ENCODE assay signal across 33 cellular contexts in genomic region chr9:69446496-69446895, GRCh38.
"Had no signal": no experiment of that assay in that cellular context is flagged by ENCODE, and none has a peak within 500 bp of the region (broad histone marks: within the 10 kb centered on the region; RNA-seq: fewer than 3 reads in every experiment).

No MANE protein-coding gene starts in this region.

- H3K4me3 Mint-ChIP-seq: activated B cell treated with CpG ODN at 0.5 μM for 24 hours; activated CD4-positive, alpha-beta memory T cell treated with anti-CD3 and anti-CD28 coated beads, Interleukin-2, amount 10 ng/mL, durations not matched to agents 7 days and 5 days; activated CD8-positive, alpha-beta memory T cell treated with anti-CD3 and anti-CD28 coated beads, Interleukin-2, amount 10 ng/mL, durations not matched to agents 7 days and 5 days; activated naive CD4-positive, alpha-beta T cell treated with anti-CD3 and anti-CD28 coated beads, Interleukin-2, amount 50 U/mL, for 24 hours; activated naive CD8-positive, alpha-beta T cell treated with anti-CD3 and anti-CD28 coated beads, Interleukin-2, amount 10 ng/mL, durations not matched to agents 7 days and 5 days; activated T-cell treated with anti-CD3 and anti-CD28 coated beads, Interleukin-2, amount 50 U/mL, for 24 hours had no signal

- DNase-seq: activated B cell treated with CpG ODN at 0.5 μM for 24 hours; activated CD4-positive, alpha-beta memory T cell treated with anti-CD3 and anti-CD28 coated beads, Interleukin-2, amount 10 ng/mL, durations not matched to agents 7 days and 5 days; activated CD4-positive, alpha-beta T cell treated with anti-CD3 and anti-CD28 coated beads for 1 hour; activated CD4-positive, alpha-beta T cell treated with anti-CD3 and anti-CD28 coated beads for 48 hours; activated CD8-positive, alpha-beta memory T cell treated with anti-CD3 and anti-CD28 coated beads for 24 hours; activated CD8-positive, alpha-beta memory T cell treated with anti-CD3 and anti-CD28 coated beads, Interleukin-2, amount 10 ng/mL, durations not matched to agents 7 days and 5 days; activated gamma-delta T cell; activated naive CD4-positive, alpha-beta T cell treated with Interleukin-2 at 50 U/mL for 16 hours; activated naive CD8-positive, alpha-beta T cell treated with anti-CD3 and anti-CD28 coated beads, Interleukin-2, amount 10 ng/mL, durations not matched to agents 7 days and 5 days; activated T-cell treated with anti-CD3 and anti-CD28 coated beads, Interleukin-2, amount 50 U/mL, for 24 hours; amygdala; Kasumi-1; KG1; MM.1S; MV-4-11; NCI-H1092 treated with DMSO at 0.1 percent for 48 hours; NCI-H1417; NCI-H146; NCI-H187; NCI-H2029 treated with DMSO at 0.1 percent for 48 hours; NCI-H2107; NCI-H2171; NCI-H510A; NCI-H526; NCI-H748 treated with DMSO at 0.1 percent for 48 hours; PC-9; SIG-M5; T1000 had no signal

- H3K9me3 Mint-ChIP-seq: activated CD4-positive, alpha-beta memory T cell treated with anti-CD3 and anti-CD28 coated beads, Interleukin-2, amount 10 ng/mL, durations not matched to agents 7 days and 5 days; activated naive CD4-positive, alpha-beta T cell treated with anti-CD3 and anti-CD28 coated beads, Interleukin-2, amount 50 U/mL, for 24 hours; activated naive CD8-positive, alpha-beta T cell treated with anti-CD3 and anti-CD28 coated beads, Interleukin-2, amount 10 ng/mL, durations not matched to agents 7 days and 5 days; activated T-cell treated with anti-CD3 and anti-CD28 coated beads, Interleukin-2, amount 50 U/mL, for 24 hours; activated T-helper 2 cell treated with anti-CD3 and anti-CD28 coated beads, Interferon-gamma antibody, Interleukin-2, Interleukin-4, amounts not matched to agents 10 μg/mL and 5 μg/mL and 100 μg/mL, durations not matched to agents 14 hours and 24 hours and 36 hours had no signal

- H3K4me1 Mint-ChIP-seq: activated B cell treated with CpG ODN at 0.5 μM for 24 hours; activated CD4-positive, alpha-beta memory T cell treated with anti-CD3 and anti-CD28 coated beads, Interleukin-2, amount 10 ng/mL, durations not matched to agents 7 days and 5 days; activated CD8-positive, alpha-beta memory T cell treated with anti-CD3 and anti-CD28 coated beads, Interleukin-2, amount 10 ng/mL, durations not matched to agents 7 days and 5 days; activated naive CD8-positive, alpha-beta T cell treated with anti-CD3 and anti-CD28 coated beads, Interleukin-2, amount 10 ng/mL, durations not matched to agents 7 days and 5 days had no signal

- H3K36me3 Mint-ChIP-seq: activated CD8-positive, alpha-beta memory T cell treated with anti-CD3 and anti-CD28 coated beads, Interleukin-2, amount 10 ng/mL, durations not matched to agents 7 days and 5 days; activated naive CD8-positive, alpha-beta T cell treated with anti-CD3 and anti-CD28 coated beads, Interleukin-2, amount 10 ng/mL, durations not matched to agents 7 days and 5 days had no signal

- H3K27me3 Mint-ChIP-seq: activated CD4-positive, alpha-beta memory T cell treated with anti-CD3 and anti-CD28 coated beads, Interleukin-2, amount 10 ng/mL, durations not matched to agents 7 days and 5 days; activated naive CD4-positive, alpha-beta T cell treated with anti-CD3 and anti-CD28 coated beads, Interleukin-2, amount 50 U/mL, for 24 hours had no signal

- H3K27ac Mint-ChIP-seq: activated B cell treated with CpG ODN at 0.5 μM for 24 hours; activated CD4-positive, alpha-beta memory T cell treated with anti-CD3 and anti-CD28 coated beads, Interleukin-2, amount 10 ng/mL, durations not matched to agents 7 days and 5 days; activated CD8-positive, alpha-beta memory T cell treated with anti-CD3 and anti-CD28 coated beads, Interleukin-2, amount 10 ng/mL, durations not matched to agents 7 days and 5 days; activated naive CD4-positive, alpha-beta T cell treated with anti-CD3 and anti-CD28 coated beads, Interleukin-2, amount 50 U/mL, for 24 hours; activated naive CD8-positive, alpha-beta T cell treated with anti-CD3 and anti-CD28 coated beads, Interleukin-2, amount 10 ng/mL, durations not matched to agents 7 days and 5 days; activated T-cell treated with anti-CD3 and anti-CD28 coated beads, Interleukin-2, amount 50 U/mL, for 24 hours; activated T-helper 2 cell treated with anti-CD3 and anti-CD28 coated beads, Interferon-gamma antibody, Interleukin-2, Interleukin-4, amounts not matched to agents 10 μg/mL and 5 μg/mL and 100 μg/mL, durations not matched to agents 14 hours and 24 hours and 36 hours had no signal

- H3K27ac ChIP-seq: ascending aorta, PC-9, RWPE1 had no signal

- ATAC-seq: activated CD8-positive, alpha-beta memory T cell treated with anti-CD3 and anti-CD28 coated beads, Interleukin-2, amount 10 ng/mL, durations not matched to agents 7 days and 5 days; Right ventricle myocardium inferior had no signal
